Comparison of ENCODE assay signal across 3 cellular contexts in genomic region chr5:23583081-23583480, GRCh38.
"Had no signal": no experiment of that assay in that cellular context is flagged by ENCODE, and none has a peak within 500 bp of the region (broad histone marks: within the 10 kb centered on the region; RNA-seq: fewer than 3 reads in every experiment).

No MANE protein-coding gene starts in this region.

- DNase-seq: GDM1, GF-D8 had no signal

- H3K4me3 ChIP-seq: GM12878 had no signal

- ATAC-seq: GM12878 had no signal
